Comparison of ENCODE assay signal across 19 cellular contexts in genomic region chr6:109718991-109719390, GRCh38.
DNase-seq lines count a peak whose midpoint lies in the region; ATAC-seq, FAIRE-seq and TF ChIP-seq lines count a peak whose summit lies in the region.
"Had no signal": no experiment of that assay in that cellular context is flagged by ENCODE, and none has a peak within 500 bp of the region (broad histone marks: within the 10 kb centered on the region; RNA-seq: fewer than 3 reads in every experiment).

No MANE protein-coding gene starts in this region.

- no peaks in the 10 kb centered on the region for H3K27me3 ChIP-seq in neutrophil
- H3K27me3 ChIP-seq: BLaER1 treated with 17β-estradiol and CSF1 and Interleukin-3, amounts not matched to agents 10 nM and 100 nM; SJSA1 had no signal

- no peaks in the 10 kb centered on the region for H3K9me3 ChIP-seq in neutrophil
- H3K9me3 ChIP-seq: BLaER1 treated with 17β-estradiol and CSF1 and Interleukin-3, amounts not matched to agents 10 nM and 100 nM; SJSA1 had no signal

- FAIRE-seq in GM19239 (lab: Jason Lieb, UNC), result no peak
- FAIRE-seq: G401.6 had no signal

- H3K36me3 ChIP-seq in neutrophil, result peaks cover 13% of the 10 kb centered on the region
- H3K36me3 ChIP-seq: SJSA1 had no signal

- DNase-seq in EL (peak; percentile 35), MV-4-11 (lab: John Stamatoyannopoulos, UW) (peak; percentile 3), choroid plexus epithelial cell (ENCODE audit: low read depth) (peak; percentile 27), GM19239 (ENCODE audit: insufficient read length, low spot score) (no peak)
- DNase-seq in stimulated activated CD4-positive, alpha-beta T cell treated with anti-CD3 and anti-CD28 coated beads, Interleukin-2, amount 100 ng/mL, for 48 hours, result no peak
- DNase-seq: CD8-positive, alpha-beta T cell; GOT3; NCI-H1048; NCI-H146; NCI-H2029 treated with DMSO at 0.1 percent for 48 hours; NCI-H2171; NCI-H446 had no signal

- no peak for TF ChIP-seq CTCF in choroid plexus epithelial cell (conservative IDR thresholded peaks at IDR 0.05; ENCODE audit: low read depth, low read length)
- no peak for TF ChIP-seq CTCF in neutrophil (IDR thresholded peaks at IDR 0.05)

- peak overlapping the region; percentile 80 for H3K27ac ChIP-seq in neutrophil
- H3K27ac ChIP-seq: BLaER1 treated with 17β-estradiol and CSF1 and Interleukin-3, amounts not matched to agents 10 nM and 100 nM; SJSA1 had no signal

- H3K4me1 ChIP-seq in neutrophil (ENCODE audit: control insufficient read depth in 1 of 2, insufficient read depth in 1 of 2, low read depth in 1 of 2, low read length in 1 of 2), result peaks cover 15 to 16% of the 10 kb centered on the region in 2 experiments
- H3K4me1 ChIP-seq: SJSA1 had no signal

- H3K4me3 ChIP-seq in choroid plexus epithelial cell (ENCODE audit: low read depth, low read length) (no peak overlapping the region), neutrophil (ENCODE audit: low read depth in 1 of 2, low read length in 1 of 2) (no peak overlapping the region)
- H3K4me3 ChIP-seq: BLaER1 treated with 17β-estradiol and CSF1 and Interleukin-3, amounts not matched to agents 10 nM and 100 nM; SJSA1 had no signal

- ATAC-seq in GM18873 (IDR thresholded peaks at IDR 0.05; ENCODE audit: low FRiP score, unreplicated experiment), result no peak
- ATAC-seq: CD8-positive, alpha-beta T cell; HCT116; Panc1 had no signal

Comparison
In these comparisons a context has a peak if more than half of its experiments do, and no peak if none do; other contexts are left out.
1. DNase-seq: peak in EL (single experiment), MV-4-11 (single experiment) and choroid plexus epithelial cell (single experiment); none in GM19239 (single experiment) and stimulated activated CD4-positive, alpha-beta T cell treated with anti-CD3 and anti-CD28 coated beads, Interleukin-2, amount 100 ng/mL, for 48 hours (0 of 2).